1 cellular context compared by ENCODE assay signal in genomic region chr11:118924591-118925585, GRCh38.
TF ChIP-seq lines count a peak whose summit lies in the region.

No MANE protein-coding gene starts in this region.

TF ChIP-seq in GM12878, 131 proteins besides CTCF, POLR2A, EP300 and RAD21:
- no peak for TF ChIP-seq ZNF687 (IDR thresholded peaks at IDR 0.05)
- no peak for TF ChIP-seq BCLAF1 (IDR thresholded peaks at IDR 0.05)
- TF ChIP-seq CHD2 (IDR thresholded peaks at IDR 0.05; ENCODE audit: borderline replicate concordance, low read depth, low read length) = no peak
- no peak for TF ChIP-seq FOXM1 (IDR thresholded peaks at IDR 0.05; ENCODE audit: low read depth, low read length)
- peak; percentile 43; the same call in 1 of the 2 replicates for TF ChIP-seq LARP7 (IDR thresholded peaks at IDR 0.05)
- peak; percentile 83 for TF ChIP-seq HCFC1 (IDR thresholded peaks at IDR 0.05; ENCODE audit: low read length)
- peak; percentile 57; the same call in 1 of the 2 replicates for TF ChIP-seq NR2C1 (IDR thresholded peaks at IDR 0.05)
- no peak for TF ChIP-seq REST (IDR thresholded peaks at IDR 0.05; ENCODE audit: low read depth, low read length)
- TF ChIP-seq IKZF1 (conservative IDR thresholded peaks at IDR 0.05) = peak; percentile 55
- TF ChIP-seq MEF2A (IDR thresholded peaks at IDR 0.05; ENCODE audit: insufficient read depth, low read depth, low read length) = no peak
- 0 out of 2 replicates have a peak, but pooled peaks have one; percentile 16 for TF ChIP-seq BACH1 (IDR thresholded peaks at IDR 0.05; ENCODE audit: borderline replicate concordance)
- peak; percentile 78 for TF ChIP-seq SIX5 (IDR thresholded peaks at IDR 0.05; ENCODE audit: low read depth, low read length, severe bottlenecking)
- TF ChIP-seq MAX (IDR thresholded peaks at IDR 0.05; ENCODE audit: low read depth, low read length) = 0 out of 2 replicates have a peak, but pooled peaks have one; percentile 46
- TF ChIP-seq RELB (IDR thresholded peaks at IDR 0.05; ENCODE audit: low read depth) = 0 out of 2 replicates have a peak, but pooled peaks have one; percentile 15
- TF ChIP-seq BMI1 (IDR thresholded peaks at IDR 0.05; ENCODE audit: borderline replicate concordance) = no peak
- no peak for TF ChIP-seq PRDM15 (CRISPR knock-in tag; IDR thresholded peaks at IDR 0.05)
- TF ChIP-seq TCF12 (IDR thresholded peaks at IDR 0.05; ENCODE audit: low read depth, low read length) = peak; percentile 74
- 0 out of 2 replicates have a peak, but pooled peaks have one; percentile 12 for TF ChIP-seq MXI1 (IDR thresholded peaks at IDR 0.05; ENCODE audit: low read depth, low read length)
- 0 out of 2 replicates have a peak, but pooled peaks have one; percentile 51 for TF ChIP-seq TCF3 (IDR thresholded peaks at IDR 0.05; ENCODE audit: borderline replicate concordance, insufficient read depth, low read depth, low read length)
- no peak for TF ChIP-seq ZNF384 (IDR thresholded peaks at IDR 0.05; ENCODE audit: borderline replicate concordance, low read depth, low read length)
- TF ChIP-seq JUNB (IDR thresholded peaks at IDR 0.05) = no peak
- TF ChIP-seq NKRF (conservative IDR thresholded peaks at IDR 0.05) = peak; percentile 89
- TF ChIP-seq MLLT1 (IDR thresholded peaks at IDR 0.05) = no peak
- peak; percentile 91 for TF ChIP-seq PAX5 (IDR thresholded peaks at IDR 0.05; ENCODE audit: borderline replicate concordance, low read depth, low read length)
- TF ChIP-seq HDGF (IDR thresholded peaks at IDR 0.05) = 0 out of 2 replicates have a peak, but pooled peaks have one; percentile 49
- peak; percentile 96 for TF ChIP-seq SIN3A (IDR thresholded peaks at IDR 0.05; ENCODE audit: low read depth, low read length)
- 0 out of 2 replicates have a peak, but pooled peaks have one; percentile 49 for TF ChIP-seq SREBF1 (IDR thresholded peaks at IDR 0.05; ENCODE audit: low read length)
TF ChIP-seq in GM12878: peak in this region for 16.
